Comparison of ENCODE assay signal across 9 cellular contexts in the genomic region with DNA sequence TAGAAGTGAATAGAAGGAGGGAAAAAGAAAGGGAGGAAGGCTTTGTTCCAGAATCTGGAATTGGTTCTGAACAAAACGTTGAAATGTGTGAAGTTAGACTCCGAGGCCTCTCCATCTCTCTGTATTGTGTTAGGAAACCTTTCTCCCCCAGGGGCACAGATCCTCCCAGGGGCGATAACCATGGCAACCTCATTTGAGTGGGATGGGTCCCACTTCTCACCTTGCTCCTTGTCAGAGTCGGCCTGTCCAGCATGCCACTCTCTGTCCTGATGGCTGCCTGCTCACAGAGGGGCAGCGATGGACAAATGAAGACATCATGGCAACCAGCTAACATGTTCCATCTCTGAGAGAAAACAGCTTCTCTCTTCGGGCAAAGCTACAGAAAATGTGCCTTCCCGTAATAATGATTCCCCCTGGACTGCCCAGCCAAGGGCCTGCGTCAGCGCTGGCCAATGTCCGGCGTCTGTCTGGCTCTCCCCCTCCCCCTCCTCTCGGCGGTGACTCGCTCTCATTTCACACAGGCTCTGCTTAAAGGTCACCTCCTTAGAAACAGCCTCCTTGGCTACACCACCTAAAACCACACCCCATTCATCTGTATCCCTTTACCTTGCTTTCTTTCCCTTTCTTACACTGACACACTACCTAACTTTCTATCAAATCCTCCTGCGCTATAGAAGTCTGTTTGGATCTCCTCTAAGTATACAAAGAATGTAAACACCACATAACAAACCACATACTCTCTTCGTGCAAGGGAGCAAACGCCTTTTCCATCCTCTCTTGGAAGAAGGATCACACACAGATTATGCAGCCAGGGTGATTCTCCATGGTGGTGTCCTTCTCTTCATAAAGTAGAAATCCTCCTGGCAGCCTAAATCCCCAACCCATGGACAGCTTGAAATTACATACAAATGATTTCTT. TPM values are rescaled to one million over a fixed set of nuclear protein-coding genes. Genes with fewer than 3 reads are reported as not detected.
DNase-seq lines count a peak whose midpoint lies in the region; ATAC-seq, FAIRE-seq and TF ChIP-seq lines count a peak whose summit lies in the region.
"Had no signal": no experiment of that assay in that cellular context is flagged by ENCODE, and none has a peak within 500 bp of the region (broad histone marks: within the 10 kb centered on the region; RNA-seq: fewer than 3 reads in every experiment).

No MANE protein-coding gene starts in this region.

- TF ChIP-seq POLR2A in H54 (IDR thresholded peaks at IDR 0.05; ENCODE audit: low read depth, low read length): no peak

- intact Hi-C loops in natural killer cell (cut with micrococcal nuclease): no loop called here

- FAIRE-seq in H54 (lab: Jason Lieb, UNC): no peak

- no peak for TF ChIP-seq CTCF in natural killer cell (IDR thresholded peaks at IDR 0.05)

- ATAC-seq in HG02938 (IDR thresholded peaks at IDR 0.05; ENCODE audit: unreplicated experiment) (no peak), natural killer cell (no peak)

- H3K9me3 Mint-ChIP-seq in stimulated activated naive CD8-positive, alpha-beta T cell treated with anti-CD3 and anti-CD28 coated beads, Interleukin-15, Interleukin-2, amounts not matched to agents 100 ng/mL and 50 ng/mL, for 24 hours: no peaks in the 10 kb centered on the region
- H3K9me3 Mint-ChIP-seq in natural killer cell: peaks cover 0 to 2% of the 10 kb centered on the region in 2 donors

- peak overlapping the region; percentile 18 for H3K27ac Mint-ChIP-seq in stimulated activated naive CD8-positive, alpha-beta T cell treated with anti-CD3 and anti-CD28 coated beads, Interleukin-15, Interleukin-2, amounts not matched to agents 100 ng/mL and 50 ng/mL, for 24 hours
- H3K27ac Mint-ChIP-seq in natural killer cell: no peak overlapping the region

- H3K27me3 Mint-ChIP-seq in stimulated activated naive CD8-positive, alpha-beta T cell treated with anti-CD3 and anti-CD28 coated beads, Interleukin-15, Interleukin-2, amounts not matched to agents 100 ng/mL and 50 ng/mL, for 24 hours: no peaks in the 10 kb centered on the region
- peaks cover 9 to 15% of the 10 kb centered on the region in 2 donors for H3K27me3 Mint-ChIP-seq in natural killer cell (ENCODE audit: low read depth in 2 of 2)

- peaks cover 50% of the 10 kb centered on the region for H3K4me1 Mint-ChIP-seq in stimulated activated naive CD8-positive, alpha-beta T cell treated with anti-CD3 and anti-CD28 coated beads, Interleukin-15, Interleukin-2, amounts not matched to agents 100 ng/mL and 50 ng/mL, for 24 hours (ENCODE audit: low read depth)
- peaks cover 9 to 10% of the 10 kb centered on the region in 2 donors for H3K4me1 Mint-ChIP-seq in natural killer cell

- peaks cover 6% of the 10 kb centered on the region for H3K36me3 Mint-ChIP-seq in stimulated activated naive CD8-positive, alpha-beta T cell treated with anti-CD3 and anti-CD28 coated beads, Interleukin-15, Interleukin-2, amounts not matched to agents 100 ng/mL and 50 ng/mL, for 24 hours (ENCODE audit: low read depth)
- H3K36me3 Mint-ChIP-seq in natural killer cell: peaks cover under 1% of the 10 kb centered on the region

- H3K4me3 Mint-ChIP-seq in stimulated activated naive CD8-positive, alpha-beta T cell treated with anti-CD3 and anti-CD28 coated beads, Interleukin-15, Interleukin-2, amounts not matched to agents 100 ng/mL and 50 ng/mL, for 24 hours: no peak overlapping the region
- H3K4me3 Mint-ChIP-seq in natural killer cell: no peak overlapping the region

- DNase-seq in H54 (ENCODE audit: insufficient read length, low spot score): peak; percentile 12
- DNase-seq in astrocyte of the hippocampus (ENCODE audit: low read depth, low spot score): peak; percentile 83
- DNase-seq in left kidney (ENCODE audit: low read depth, low spot score): peak; percentile 78
- no peak for DNase-seq in iPS-NIHi11 (ENCODE audit: low spot score)
- no peak for DNase-seq in natural killer cell
- DNase-seq in NOMO-1 treated with DMSO at 0.1 percent for 48 hours (lab: John Stamatoyannopoulos, UW; ENCODE audit: unreplicated experiment): no peak
- DNase-seq: MV-4-11 had no signal

RNA-seq across cellular contexts. Expression of a gene that starts 32.1 kb away (rescaled TPM):
- 10 to 100 TPM; 39.0 to 61.5 (median 44.3) TPM for total RNA-seq in natural killer cell

Comparison
In these comparisons a context has a peak if more than half of its experiments do, and no peak if none do; other contexts are left out.
1. DNase-seq: peak in H54 (single experiment), astrocyte of the hippocampus (single experiment) and left kidney (single experiment); none in iPS-NIHi11 (single experiment), natural killer cell (single experiment) and NOMO-1 treated with DMSO at 0.1 percent for 48 hours (single experiment).